ENCODE assay signal across 13 cellular contexts in genomic region chr15:38671003-38671382, GRCh38.
DNase-seq lines count a peak whose midpoint lies in the region; ATAC-seq lines count a peak whose summit lies in the region.
"Had no signal": no experiment of that assay in that cellular context is flagged by ENCODE, and none has a peak within 500 bp of the region (broad histone marks: within the 10 kb centered on the region; RNA-seq: fewer than 3 reads in every experiment).

No MANE protein-coding gene starts in this region.

- H3K36me3 Mint-ChIP-seq in T-helper 1 cell treated with Interleukin-12 subunit alpha and Interleukin-12 subunit beta and Interleukin-4 antibody, amounts not matched to agents 30 μg/mL and 1 μg/mL, for 36 hours (ENCODE audit: low read depth) = peaks cover 20% of the 10 kb centered on the region
- peaks cover 32% of the 10 kb centered on the region for H3K36me3 Mint-ChIP-seq in activated CD8-positive, alpha-beta T cell treated with anti-CD3 and anti-CD28 coated beads, Interleukin-2, amount 10 ng/mL, durations not matched to agents 7 days and 5 days (ENCODE audit: low read depth)
- no peaks in the 10 kb centered on the region for H3K36me3 Mint-ChIP-seq in naive thymus-derived CD8-positive, alpha-beta T cell
- H3K36me3 Mint-ChIP-seq: CD14-positive monocyte had no signal

- ATAC-seq in GM19452 (IDR thresholded peaks at IDR 0.05; ENCODE audit: unreplicated experiment) = peak; percentile 5
- ATAC-seq in activated CD8-positive, alpha-beta T cell treated with anti-CD3 and anti-CD28 coated beads, Interleukin-2, amount 10 ng/mL, durations not matched to agents 7 days and 5 days = no peak
- no peak for ATAC-seq in naive thymus-derived CD8-positive, alpha-beta T cell

- H3K27me3 Mint-ChIP-seq in T-helper 1 cell treated with Interleukin-12 subunit alpha and Interleukin-12 subunit beta and Interleukin-4 antibody, amounts not matched to agents 30 μg/mL and 1 μg/mL, for 36 hours (ENCODE audit: low read depth) = no peaks in the 10 kb centered on the region
- H3K27me3 Mint-ChIP-seq in activated CD8-positive, alpha-beta T cell treated with anti-CD3 and anti-CD28 coated beads, Interleukin-2, amount 10 ng/mL, durations not matched to agents 7 days and 5 days (ENCODE audit: low read depth) = no peaks in the 10 kb centered on the region
- H3K27me3 Mint-ChIP-seq in naive thymus-derived CD8-positive, alpha-beta T cell = no peaks in the 10 kb centered on the region

- peak overlapping the region; percentile 97 for H3K27ac Mint-ChIP-seq in T-helper 1 cell treated with Interleukin-12 subunit alpha and Interleukin-12 subunit beta and Interleukin-4 antibody, amounts not matched to agents 30 μg/mL and 1 μg/mL, for 36 hours
- H3K27ac Mint-ChIP-seq in activated CD8-positive, alpha-beta T cell treated with anti-CD3 and anti-CD28 coated beads, Interleukin-2, amount 10 ng/mL, durations not matched to agents 7 days and 5 days = peak overlapping the region; percentile 91
- H3K27ac Mint-ChIP-seq in naive thymus-derived CD8-positive, alpha-beta T cell = peak overlapping the region; percentile 91 to 99 (median 98)
- H3K27ac Mint-ChIP-seq: GM23338 had no signal

- DNase-seq in T-helper 1 cell (no peak), NCI-H1436 treated with DMSO at 0.1 percent for 48 hours (lab: John Stamatoyannopoulos, UW) (no peak), posterior vena cava (ENCODE audit: low spot score) (no peak), NCI-H2107 treated with DMSO at 0.1 percent for 48 hours (lab: John Stamatoyannopoulos, UW; ENCODE audit: unreplicated experiment) (no peak)
- DNase-seq in activated CD8-positive, alpha-beta T cell treated with anti-CD3 and anti-CD28 coated beads, Interleukin-2, amount 10 ng/mL, durations not matched to agents 7 days and 5 days = no peak
- DNase-seq in naive thymus-derived CD8-positive, alpha-beta T cell = no peak
- DNase-seq: NCI-H1694; NCI-H510A; stimulated activated CD4-positive, alpha-beta T cell treated with anti-CD3 and anti-CD28 coated beads, Interleukin-12 subunit alpha, Interleukin-12 subunit beta, amount 100 ng/mL, for 4 hours had no signal

- intact Hi-C loops in posterior vena cava (cut with DNase I) = no loop called here

- H3K9me3 Mint-ChIP-seq in T-helper 1 cell treated with Interleukin-12 subunit alpha and Interleukin-12 subunit beta and Interleukin-4 antibody, amounts not matched to agents 30 μg/mL and 1 μg/mL, for 36 hours = no peaks in the 10 kb centered on the region
- H3K9me3 Mint-ChIP-seq in activated CD8-positive, alpha-beta T cell treated with anti-CD3 and anti-CD28 coated beads, Interleukin-2, amount 10 ng/mL, durations not matched to agents 7 days and 5 days (ENCODE audit: insufficient read depth) = peaks cover 9% of the 10 kb centered on the region
- H3K9me3 Mint-ChIP-seq in naive thymus-derived CD8-positive, alpha-beta T cell = peaks cover 0 to 20% (median 0%) of the 10 kb centered on the region in 9 donors
- H3K9me3 Mint-ChIP-seq: GM23338 had no signal

- peaks cover 77% of the 10 kb centered on the region for H3K4me1 Mint-ChIP-seq in T-helper 1 cell treated with Interleukin-12 subunit alpha and Interleukin-12 subunit beta and Interleukin-4 antibody, amounts not matched to agents 30 μg/mL and 1 μg/mL, for 36 hours (ENCODE audit: low read depth)
- peaks cover 92% of the 10 kb centered on the region for H3K4me1 Mint-ChIP-seq in activated CD8-positive, alpha-beta T cell treated with anti-CD3 and anti-CD28 coated beads, Interleukin-2, amount 10 ng/mL, durations not matched to agents 7 days and 5 days (ENCODE audit: low read depth)
- peaks cover 45 to 91% (median 84%) of the 10 kb centered on the region in 4 donors for H3K4me1 Mint-ChIP-seq in naive thymus-derived CD8-positive, alpha-beta T cell

- POLR2A ChIA-PET in activated CD8-positive, alpha-beta T cell treated with anti-CD3 and anti-CD28 coated beads, Interleukin-2, amount 10 ng/mL, durations not matched to agents 7 days and 5 days (lab: Charles Lee) = interaction anchor here (0.7 to 11.4 kb wide), 11 partner anchors 10 to 216 kb away, joined by 3 to 164 read pairs (median 6); partner anchors contain the start of gene RASGRP1
- POLR2A ChIA-PET in naive thymus-derived CD8-positive, alpha-beta T cell (lab: Charles Lee) = interaction anchor here (0.7 to 18.7 kb wide), 9 partner anchors 9 to 107 kb away, joined by 3 to 269 read pairs (median 17); partner anchors contain the start of gene RASGRP1

- CTCF ChIA-PET in activated CD8-positive, alpha-beta T cell treated with anti-CD3 and anti-CD28 coated beads, Interleukin-2, amount 10 ng/mL, durations not matched to agents 7 days and 5 days (lab: Charles Lee) = interaction anchor here (1.3 to 31.2 kb wide), 7 partner anchors 11 to 182 kb away, joined by 3 to 803 read pairs (median 4); partner anchors contain the start of gene RASGRP1

- H3K4me3 Mint-ChIP-seq in T-helper 1 cell treated with Interleukin-12 subunit alpha and Interleukin-12 subunit beta and Interleukin-4 antibody, amounts not matched to agents 30 μg/mL and 1 μg/mL, for 36 hours = peak overlapping the region; percentile 74
- peak overlapping the region; percentile 33 for H3K4me3 Mint-ChIP-seq in activated CD8-positive, alpha-beta T cell treated with anti-CD3 and anti-CD28 coated beads, Interleukin-2, amount 10 ng/mL, durations not matched to agents 7 days and 5 days
- H3K4me3 Mint-ChIP-seq in naive thymus-derived CD8-positive, alpha-beta T cell = peak overlapping the region; percentile 20 to 74 (median 65)
- H3K4me3 Mint-ChIP-seq: GM23338 had no signal
